Comparison of ENCODE assay signal across 14 cellular contexts in genomic region chr16:66416136-66416535, GRCh38. TPM values are rescaled to one million over a fixed set of nuclear protein-coding genes. Genes with fewer than 3 reads are reported as not detected.
"Had no signal": no experiment of that assay in that cellular context is flagged by ENCODE, and none has a peak within 500 bp of the region (broad histone marks: within the 10 kb centered on the region; RNA-seq: fewer than 3 reads in every experiment).

No MANE protein-coding gene starts in this region.

- H3K9me3 ChIP-seq: ascending aorta, thyroid gland, uterus had no signal

- H3K4me3 Mint-ChIP-seq: activated CD4-positive, alpha-beta memory T cell treated with anti-CD3 and anti-CD28 coated beads for 36 hours; immature natural killer cell had no signal

- H3K4me1 ChIP-seq: ascending aorta, thyroid gland, uterus had no signal

- DNase-seq: activated CD4-positive, alpha-beta memory T cell treated with anti-CD3 and anti-CD28 coated beads for 36 hours; activated CD4-positive, alpha-beta T cell treated with anti-CD3 and anti-CD28 coated beads for 1 hour; activated naive CD4-positive, alpha-beta T cell; effector CD8-positive, alpha-beta T cell; immature natural killer cell; left colon; midbrain; naive B cell; posterior cingulate gyrus; small intestine; thyroid gland; uterus had no signal

- H3K36me3 ChIP-seq: ascending aorta, thyroid gland, uterus had no signal

- H3K4me1 Mint-ChIP-seq: immature natural killer cell had no signal

- H3K27ac Mint-ChIP-seq: activated CD4-positive, alpha-beta memory T cell treated with anti-CD3 and anti-CD28 coated beads for 36 hours; naive B cell had no signal

- H3K27me3 ChIP-seq: ascending aorta, thyroid gland had no signal

- H3K27ac ChIP-seq: ascending aorta, thyroid gland, uterus had no signal

- ATAC-seq: left colon had no signal

- H3K27me3 Mint-ChIP-seq: activated CD4-positive, alpha-beta memory T cell treated with anti-CD3 and anti-CD28 coated beads for 36 hours had no signal

- H3K36me3 Mint-ChIP-seq: naive B cell had no signal

- H3K4me3 ChIP-seq: ascending aorta, lung, thyroid gland, uterus had no signal

RNA-seq across cellular contexts. Expression of gene BEAN1, which starts 11.0 kb away (rescaled TPM):
- total RNA-seq: activated CD4-positive, alpha-beta memory T cell treated with anti-CD3 and anti-CD28 coated beads for 36 hours; ascending aorta; left colon had no signal

RNA-seq across cellular contexts. Expression of gene CDH5, which starts 49.6 kb away (rescaled TPM):
- total RNA-seq: activated CD4-positive, alpha-beta memory T cell treated with anti-CD3 and anti-CD28 coated beads for 36 hours had no signal
- polyA plus RNA-seq: immature natural killer cell had no signal
